Comparison of ENCODE assay signal across 9 cellular contexts in genomic region chrX:150893936-150894335, GRCh38.
"Had no signal": no experiment of that assay in that cellular context is flagged by ENCODE, and none has a peak within 500 bp of the region (broad histone marks: within the 10 kb centered on the region; RNA-seq: fewer than 3 reads in every experiment).

No MANE protein-coding gene starts in this region.

- H3K9ac ChIP-seq: GM23248 had no signal

- H2AFZ ChIP-seq: GM23248 had no signal

- ATAC-seq: HCT116 had no signal

- H3K4me3 ChIP-seq: GM23248, HAP-1 had no signal

- DNase-seq: GM23248, GOT3, H7, HFFc6, IMR-90, KBM-7 had no signal

- H3K9me3 Mint-ChIP-seq: HFFc6 had no signal

- H3K27ac Mint-ChIP-seq: HFFc6 had no signal

- H3K4me1 ChIP-seq: HAP-1 had no signal

- H3K9me3 ChIP-seq: HAP-1 had no signal

- H3K4me3 Mint-ChIP-seq: HFFc6 had no signal

- H3K36me3 ChIP-seq: HAP-1 had no signal

- H3K27ac ChIP-seq: GM23248 had no signal

- FAIRE-seq: HTR-8/SVneo had no signal
